Comparison of ENCODE assay signal across 14 cellular contexts in genomic region chr7:134553976-134554375, GRCh38. TPM values are rescaled to one million over a fixed set of nuclear protein-coding genes. Genes with fewer than 3 reads are reported as not detected.
DNase-seq lines count a peak whose midpoint lies in the region; ATAC-seq and TF ChIP-seq lines count a peak whose summit lies in the region.
"Had no signal": no experiment of that assay in that cellular context is flagged by ENCODE, and none has a peak within 500 bp of the region (broad histone marks: within the 10 kb centered on the region; RNA-seq: fewer than 3 reads in every experiment).

No MANE protein-coding gene starts in this region.

- H3K4me3 ChIP-seq in A673 (ENCODE audit: low read depth, low read length, poor library complexity, severe bottlenecking) (no peak overlapping the region), tibial artery (no peak overlapping the region)
- no peak overlapping the region for H3K4me3 ChIP-seq in effector memory CD4-positive, alpha-beta T cell (ENCODE audit: insufficient read depth, low read depth, low read length, poor library complexity, severe bottlenecking)

- no peaks in the 10 kb centered on the region for H3K9me3 Mint-ChIP-seq in activated naive CD8-positive, alpha-beta T cell treated with anti-CD3 and anti-CD28 coated beads, Interleukin-2, amount 50 U/mL, for 24 hours
- H3K9me3 Mint-ChIP-seq: activated CD8-positive, alpha-beta T cell treated with anti-CD3 and anti-CD28 coated beads for 36 hours had no signal

- BruUV-seq in A673 (replicated peaks; lab: Mats Ljungman, UMichigan), result no TSS peak

- POLR2A ChIA-PET in A673 (lab: Charles Lee; ENCODE audit: low non-redundant PET), result no interaction called here

- CTCF ChIA-PET in A673 (lab: Charles Lee), result no interaction called here

- H3K27ac Mint-ChIP-seq in activated naive CD8-positive, alpha-beta T cell treated with anti-CD3 and anti-CD28 coated beads, Interleukin-2, amount 50 U/mL, for 24 hours, result no peak overlapping the region
- H3K27ac Mint-ChIP-seq: activated CD8-positive, alpha-beta T cell treated with anti-CD3 and anti-CD28 coated beads for 36 hours had no signal

- no peak overlapping the region for H3K4me3 Mint-ChIP-seq in activated naive CD8-positive, alpha-beta T cell treated with anti-CD3 and anti-CD28 coated beads, Interleukin-2, amount 50 U/mL, for 24 hours
- H3K4me3 Mint-ChIP-seq: activated CD8-positive, alpha-beta T cell treated with anti-CD3 and anti-CD28 coated beads for 36 hours had no signal

- H3K36me3 ChIP-seq in A673 (ENCODE audit: insufficient read depth, low read length, poor library complexity, severe bottlenecking) (no peaks in the 10 kb centered on the region), tibial artery (no peaks in the 10 kb centered on the region)
- no peaks in the 10 kb centered on the region for H3K36me3 ChIP-seq in effector memory CD4-positive, alpha-beta T cell (ENCODE audit: control insufficient read depth, insufficient read depth, low read length)

- H3K27me3 ChIP-seq in A673 (replicated peaks; ENCODE audit: insufficient read depth, low read depth, low read length, poor library complexity) (peaks cover 5% of the 10 kb centered on the region), foreskin keratinocyte (no peaks in the 10 kb centered on the region), tibial artery (peaks cover 0 to 4% of the 10 kb centered on the region in 2 donors)
- no peaks in the 10 kb centered on the region for H3K27me3 ChIP-seq in effector memory CD4-positive, alpha-beta T cell (replicated peaks; ENCODE audit: control insufficient read depth, insufficient read depth, low read length, poor library complexity, severe bottlenecking)

- no peak for ATAC-seq in foreskin keratinocyte
- ATAC-seq in activated naive CD8-positive, alpha-beta T cell treated with anti-CD3 and anti-CD28 coated beads, Interleukin-2, amount 50 U/mL, for 24 hours, result no peak
- ATAC-seq: activated CD8-positive, alpha-beta T cell treated with anti-CD3 and anti-CD28 coated beads for 36 hours; sciatic nerve had no signal

- H3K36me3 Mint-ChIP-seq in activated naive CD8-positive, alpha-beta T cell treated with anti-CD3 and anti-CD28 coated beads, Interleukin-2, amount 50 U/mL, for 24 hours (ENCODE audit: low read depth), result no peaks in the 10 kb centered on the region

- TF ChIP-seq CTCF in A673 (conservative IDR thresholded peaks at IDR 0.05; ENCODE audit: low read depth, low read length), result peak; percentile 37; the same call in 1 of the 2 replicates
- peak; percentile 35 for TF ChIP-seq CTCF in GM13976 (IDR thresholded peaks at IDR 0.05; ENCODE audit: borderline replicate concordance, control extremely low read depth, extremely low read depth, insufficient read depth, missing control alignments)
- peak; percentile 56 for TF ChIP-seq CTCF in foreskin keratinocyte (conservative IDR thresholded peaks at IDR 0.05)
- no peak for TF ChIP-seq CTCF in tibial artery (IDR thresholded peaks at IDR 0.05)

- in situ Hi-C loops in GM13976 (cut with MboI; ENCODE audit: low sequenced_read_pairs, unreplicated experiment), result no loop called here

- peaks cover 5% of the 10 kb centered on the region for H3K27me3 Mint-ChIP-seq in activated naive CD8-positive, alpha-beta T cell treated with anti-CD3 and anti-CD28 coated beads, Interleukin-2, amount 50 U/mL, for 24 hours

- no peaks in the 10 kb centered on the region for H3K4me1 Mint-ChIP-seq in activated naive CD8-positive, alpha-beta T cell treated with anti-CD3 and anti-CD28 coated beads, Interleukin-2, amount 50 U/mL, for 24 hours

- intact Hi-C loops in A673 (cut with micrococcal nuclease; ENCODE audit: unreplicated experiment), result no loop called here
- intact Hi-C loops in tibial artery (cut with DNase I; ENCODE audit: low total_unique reads), result loop anchor here (5.0 kb wide), 1 partner anchor 122 kb away; no protein-coding TSS in a partner anchor

- no peaks in the 10 kb centered on the region for H3K4me1 ChIP-seq in A673 (ENCODE audit: insufficient read depth, low read length, poor library complexity, severe bottlenecking)
- H3K4me1 ChIP-seq in foreskin keratinocyte, result no peaks in the 10 kb centered on the region
- no peaks in the 10 kb centered on the region for H3K4me1 ChIP-seq in tibial artery
- no peaks in the 10 kb centered on the region for H3K4me1 ChIP-seq in effector memory CD4-positive, alpha-beta T cell (ENCODE audit: control insufficient read depth, insufficient read depth, low read length, poor library complexity, severe bottlenecking)

- H3K9me3 ChIP-seq in A673 (ENCODE audit: low read depth, low read length, poor library complexity, severe bottlenecking), result no peaks in the 10 kb centered on the region
- H3K9me3 ChIP-seq in tibial artery, result no peaks in the 10 kb centered on the region
- H3K9me3 ChIP-seq in effector memory CD4-positive, alpha-beta T cell (ENCODE audit: control insufficient read depth, low read length), result no peaks in the 10 kb centered on the region

- no peak overlapping the region for H3K27ac ChIP-seq in A673 (ENCODE audit: low read depth, low read length, poor library complexity, severe bottlenecking)
- no peak overlapping the region for H3K27ac ChIP-seq in foreskin keratinocyte
- no peak overlapping the region for H3K27ac ChIP-seq in tibial artery
- no peak overlapping the region for H3K27ac ChIP-seq in effector memory CD4-positive, alpha-beta T cell (ENCODE audit: insufficient read depth, low read length, poor library complexity, severe bottlenecking)
- H3K27ac ChIP-seq: epithelial cell of prostate had no signal

- no peak for DNase-seq in A673 (ENCODE audit: low spot score)
- DNase-seq in GM13976 (ENCODE audit: low spot score), result peak; percentile 9
- DNase-seq in RKO (ENCODE audit: low spot score), result peak; percentile 15
- DNase-seq in foreskin keratinocyte, result no peak
- DNase-seq in tibial artery, result no peak
- DNase-seq in effector memory CD4-positive, alpha-beta T cell, result no peak
- DNase-seq in NCI-H1694 (lab: John Stamatoyannopoulos, UW), result no peak
- no peak for DNase-seq in activated naive CD8-positive, alpha-beta T cell treated with anti-CD3 and anti-CD28 coated beads, Interleukin-2, amount 50 U/mL, for 24 hours
- DNase-seq: activated CD8-positive, alpha-beta T cell treated with anti-CD3 and anti-CD28 coated beads for 36 hours; C1 segment of cervical spinal cord; NCI-H1436 treated with DMSO at 0.1 percent for 48 hours had no signal

RNA-seq across cellular contexts. Expression of gene AKR1B15, which starts 5.1 kb away (rescaled TPM):
- total RNA-seq in A673 (2021) (not detected in 2 replicates), foreskin keratinocyte (not detected in 2 replicates)
- not detected in 2 replicates for polyA plus RNA-seq in foreskin keratinocyte
- total RNA-seq: activated CD8-positive, alpha-beta T cell treated with anti-CD3 and anti-CD28 coated beads for 36 hours; lung microvascular endothelial cell had no signal

RNA-seq across cellular contexts. Expression of gene AKR1B10, which starts 26.6 kb away (rescaled TPM):
- total RNA-seq in A673 (2021), result 0.52 TPM in 1 of 2 replicates, not detected in the other
- total RNA-seq in foreskin keratinocyte, result 0.21 and 0.31 TPM in 2 replicates
- polyA plus RNA-seq in foreskin keratinocyte, result 0.21 and 0.49 TPM in 2 replicates
- total RNA-seq: activated CD8-positive, alpha-beta T cell treated with anti-CD3 and anti-CD28 coated beads for 36 hours; lung microvascular endothelial cell had no signal

Comparison
In these comparisons a context has a peak if more than half of its experiments do, and no peak if none do; other contexts are left out.
1. DNase-seq: peak in GM13976 (single experiment) and RKO (single experiment); none in A673 (single experiment), foreskin keratinocyte (0 of 2), tibial artery (0 of 2), effector memory CD4-positive, alpha-beta T cell (0 of 3), NCI-H1694 (single experiment) and activated naive CD8-positive, alpha-beta T cell treated with anti-CD3 and anti-CD28 coated beads, Interleukin-2, amount 50 U/mL, for 24 hours (single experiment).
2. CTCF ChIP-seq: peak in A673 (single experiment), GM13976 (single experiment) and foreskin keratinocyte (single experiment); none in tibial artery (0 of 2).